In genomic region chr7:27161214-27161720, GRCh38 we compare ENCODE assay signal across 8 cellular contexts. TPM values are rescaled to one million over a fixed set of nuclear protein-coding genes. Genes with fewer than 3 reads are reported as not detected.
A peak's percentile ranks its signal among the peaks of the same experiment; 100 is the strongest.
DNase-seq lines count a peak whose midpoint lies in the region; ATAC-seq and TF ChIP-seq lines count a peak whose summit lies in the region.

No MANE protein-coding gene starts in this region.

- WGBS in GM23248 (ENCODE audit: low coverage in 1 of 2, low lambda C conversion rate in 2 of 2, missing lambda C conversion rate in 2 of 2), 2 experiments, result 1% methylated on average over 19 to 26 of the region's 27 CpGs
- WGBS in esophagus squamous epithelium, 2 donors, result 2 to 7% methylated on average over 7 to 8 of the region's 27 CpGs

- H4K20me1 ChIP-seq in GM23248 (ENCODE audit: insufficient read depth), result no peaks in the 10 kb centered on the region

- H3K27ac ChIP-seq in GM23248 (peak overlapping the region; percentile 99), esophagus squamous epithelium (peak overlapping the region in 1 of 4 donors; percentile 44)

- H2AFZ ChIP-seq in GM23248, result peak overlapping the region; percentile 95

- H3K9ac ChIP-seq in GM23248, result peak overlapping the region; percentile 98

- DNase-seq in GM23248 (peak; percentile 51), OCI-M1 (lab: John Stamatoyannopoulos, UW) (peak; percentile 52), esophagus squamous epithelium (lab: John Stamatoyannopoulos, UW) (no peak), pons (ENCODE audit: low spot score) (peak; percentile 21), COR-L47 (lab: John Stamatoyannopoulos, UW) (no peak), HuH-7.5 (ENCODE audit: low spot score) (no peak)

- H3K4me3 ChIP-seq in GM23248 (peak overlapping the region; percentile 83), esophagus squamous epithelium (peak overlapping the region; percentile 43 to 71 (median 56))

- in situ Hi-C loops in GM23248 (cut with MboI), result loop anchor here (10.0 kb wide), 1 partner anchor 966 kb away; no protein-coding TSS in a partner anchor

- no peaks in the 10 kb centered on the region for H3K27me3 ChIP-seq in GM23248 (replicated peaks; ENCODE audit: insufficient read depth)
- H3K27me3 ChIP-seq in esophagus squamous epithelium, result peaks cover 26 to 99% (median 66%) of the 10 kb centered on the region in 4 donors

- peak overlapping the region; percentile 100 for H3K4me2 ChIP-seq in GM23248 (ENCODE audit: unreplicated experiment)

- H3K9me2 ChIP-seq in GM23248 (ENCODE audit: insufficient read depth), result no peaks in the 10 kb centered on the region

- TF ChIP-seq POLR2A in esophagus squamous epithelium (IDR thresholded peaks at IDR 0.05), result no peak

- H3K79me2 ChIP-seq in GM23248 (ENCODE audit: insufficient read depth), result peaks cover 52% of the 10 kb centered on the region

- H3K9me3 ChIP-seq in GM23248 (ENCODE audit: low read depth), result no peaks in the 10 kb centered on the region
- H3K9me3 ChIP-seq in esophagus squamous epithelium, result no peaks in the 10 kb centered on the region

- H3F3A ChIP-seq in GM23248 (ENCODE audit: insufficient read depth), result peaks cover 7% of the 10 kb centered on the region; the same call in 1 of the 2 replicates

- H3K4me1 ChIP-seq in GM23248 (ENCODE audit: insufficient read depth) (no peaks in the 10 kb centered on the region), esophagus squamous epithelium (peaks cover 25 to 71% (median 45%) of the 10 kb centered on the region in 3 donors)

- ATAC-seq in HG03342 (IDR thresholded peaks at IDR 0.05; ENCODE audit: unreplicated experiment) (no peak), GM21825 (IDR thresholded peaks at IDR 0.05; ENCODE audit: unreplicated experiment) (no peak)

- intact Hi-C loops in esophagus squamous epithelium (cut with DNase I), result loop anchor here (10.0 kb wide), 1 partner anchor 1306 kb away; no protein-coding TSS in a partner anchor

- TF ChIP-seq CTCF in esophagus squamous epithelium (IDR thresholded peaks at IDR 0.05), result peak in 1 of 6 experiments; percentile 22

- H3K36me3 ChIP-seq in GM23248 (ENCODE audit: low read depth) (peaks cover 10% of the 10 kb centered on the region; the same call in 1 of the 2 replicates), esophagus squamous epithelium (no peaks in the 10 kb centered on the region)

RNA-seq across cellular contexts. Expression of gene HOXA9, which starts 4.1 kb away (rescaled TPM):
- total RNA-seq in GM23248 (2014; rRNA removed; shearing (Covaris generic)), result 32.1 and 43.7 TPM in 2 replicates
- 26.9 and 28.3 TPM in 2 replicates for polyA plus RNA-seq in GM23248 (2016; fragmentation: Nextera tagmentation; extraction: Ambion mirVana)
- 1 to 10 TPM in 1 of 4 donors, under 1 TPM in 1, not detected in 2; 0.57 to 1.1 TPM for total RNA-seq in esophagus squamous epithelium

RNA-seq across cellular contexts. Expression of gene HOXA7, which starts 4.8 kb away (rescaled TPM):
- total RNA-seq in GM23248 (2014; rRNA removed; shearing (Covaris generic)), result 3.4 and 6.6 TPM in 2 replicates
- 14.3 and 15.8 TPM in 2 replicates for polyA plus RNA-seq in GM23248 (2016; fragmentation: Nextera tagmentation; extraction: Ambion mirVana)
- total RNA-seq in esophagus squamous epithelium, result under 1 TPM; 0.23 to 0.76 (median 0.48) TPM

RNA-seq across cellular contexts. Expression of gene HOXA3, which starts 8.9 kb away (rescaled TPM):
- 0.63 and 2.1 TPM in 2 replicates for total RNA-seq in GM23248 (2014; rRNA removed; shearing (Covaris generic))
- polyA plus RNA-seq in GM23248 (2016; fragmentation: Nextera tagmentation; extraction: Ambion mirVana), result 1.2 and 1.9 TPM in 2 replicates
- total RNA-seq in esophagus squamous epithelium, result 1 to 10 TPM; 3.6 to 8.7 (median 6.6) TPM

RNA-seq across cellular contexts. Expression of gene HOXA10, which starts 12.9 kb away (rescaled TPM):
- total RNA-seq in GM23248 (2014; rRNA removed; shearing (Covaris generic)), result 27.4 and 29.3 TPM in 2 replicates
- 27.1 and 28.0 TPM in 2 replicates for polyA plus RNA-seq in GM23248 (2016; fragmentation: Nextera tagmentation; extraction: Ambion mirVana)
- not detected for total RNA-seq in esophagus squamous epithelium

RNA-seq across cellular contexts. Expression of gene HOXA6, which starts 13.7 kb away (rescaled TPM):
- 0.51 and 3.2 TPM in 2 replicates for total RNA-seq in GM23248 (2014; rRNA removed; shearing (Covaris generic))
- polyA plus RNA-seq in GM23248 (2016; fragmentation: Nextera tagmentation; extraction: Ambion mirVana), result 3.5 and 3.7 TPM in 2 replicates
- 1 to 10 TPM in 1 of 4 donors, under 1 TPM in 1, not detected in 2; 0.26 to 1.3 TPM for total RNA-seq in esophagus squamous epithelium

Comparison
In these comparisons a context has a peak if more than half of its experiments do, and no peak if none do; other contexts are left out.
1. DNase-seq: peak in GM23248 (single experiment), OCI-M1 (single experiment) and pons (single experiment); none in esophagus squamous epithelium (single experiment), COR-L47 (single experiment) and HuH-7.5 (single experiment).
2. RNA of gene HOXA9, which starts 4.1 kb away (total RNA-seq): 32.1 to 43.7 TPM in GM23248; 0.57 to 1.1 TPM in esophagus squamous epithelium; every median in the first group is over 10 times any median in the second.